ENCODE assay signal across 8 cellular contexts in the genomic region with DNA sequence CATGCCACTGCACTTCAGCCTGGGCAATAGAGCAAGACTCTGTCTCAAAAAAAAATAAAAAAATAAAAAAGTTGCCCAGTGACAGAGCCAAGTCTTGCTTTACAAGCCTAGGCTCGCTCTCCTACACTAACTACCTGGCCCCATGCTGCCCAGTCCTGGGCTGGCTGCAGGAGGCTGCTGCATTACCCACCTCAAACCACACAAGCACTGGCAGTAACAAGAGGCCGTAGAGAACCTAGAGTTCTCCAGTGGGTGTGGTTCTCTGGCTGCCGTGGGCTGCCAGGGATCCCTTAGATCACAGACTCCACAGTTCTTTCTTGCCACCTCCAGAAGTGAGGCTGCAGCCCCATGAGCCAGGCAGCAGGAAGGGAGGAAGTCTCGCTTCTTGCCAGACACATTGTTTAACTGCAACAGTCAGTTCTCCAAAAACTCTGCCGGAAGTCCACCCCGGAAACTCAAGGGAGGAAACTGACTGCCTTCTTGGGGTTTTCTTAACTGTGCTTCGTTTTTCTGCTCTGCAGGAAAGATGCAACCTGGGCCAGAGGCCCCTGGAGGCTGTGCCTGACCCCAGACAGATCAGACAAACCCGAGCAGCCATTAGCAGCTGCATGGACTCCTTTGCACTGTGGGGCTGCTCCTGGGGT.
DNase-seq lines count a peak whose midpoint lies in the region; ATAC-seq lines count a peak whose summit lies in the region.
"Not testable (repeated sequence)": the region's sequence is repeated elsewhere in the genome, so short reads cannot be mapped to it uniquely, and the experiment has no call there.

No MANE protein-coding gene starts in this region.

- peaks cover 28% of the 10 kb centered on the region for H3K4me1 ChIP-seq in effector memory CD4-positive, alpha-beta T cell (ENCODE audit: control insufficient read depth, insufficient read depth, low read length, poor library complexity, severe bottlenecking)
- peaks cover 27 to 37% of the 10 kb centered on the region in 2 donors for H3K4me1 ChIP-seq in naive thymus-derived CD4-positive, alpha-beta T cell (ENCODE audit: control insufficient read depth in 2 of 2, insufficient read depth in 2 of 2, low read length in 2 of 2)

- ATAC-seq in GM21528 (IDR thresholded peaks at IDR 0.05; ENCODE audit: low FRiP score, unreplicated experiment) = peak; percentile 73
- ATAC-seq in naive thymus-derived CD4-positive, alpha-beta T cell = peak; percentile 84

- H3K27me3 Mint-ChIP-seq in activated T-cell treated with anti-CD3 and anti-CD28 coated beads, Interleukin-2, amount 50 U/mL, for 24 hours; naive thymus-derived CD4-positive, alpha-beta T cell: not testable (repeated sequence)

- peaks cover 46% of the 10 kb centered on the region for H3K4me1 Mint-ChIP-seq in activated T-cell treated with anti-CD3 and anti-CD28 coated beads, Interleukin-2, amount 50 U/mL, for 24 hours (ENCODE audit: low read depth)
- peaks cover 38 to 71% (median 69%) of the 10 kb centered on the region in 7 donors for H3K4me1 Mint-ChIP-seq in naive thymus-derived CD4-positive, alpha-beta T cell

- POLR2A ChIA-PET in naive thymus-derived CD4-positive, alpha-beta T cell (lab: Charles Lee) = not testable (repeated sequence)

- peak overlapping the region; percentile 36 for H3K4me3 Mint-ChIP-seq in activated T-cell treated with anti-CD3 and anti-CD28 coated beads, Interleukin-2, amount 50 U/mL, for 24 hours
- peak overlapping the region; percentile 72 to 92 (median 78) for H3K4me3 Mint-ChIP-seq in naive thymus-derived CD4-positive, alpha-beta T cell

- not testable (repeated sequence) for H3K9me3 Mint-ChIP-seq in activated T-cell treated with anti-CD3 and anti-CD28 coated beads, Interleukin-2, amount 50 U/mL, for 24 hours; naive thymus-derived CD4-positive, alpha-beta T cell

- DNase-seq in GF-D8 (lab: John Stamatoyannopoulos, UW) (peak; percentile 84), KBM-7 (peak; percentile 49), T-helper 9 cell (peak; percentile 18)
- DNase-seq in activated T-cell treated with anti-CD3 and anti-CD28 coated beads, Interleukin-2, amount 50 U/mL, for 24 hours = peak; percentile 63
- DNase-seq in effector memory CD4-positive, alpha-beta T cell = peak; percentile 28 to 30 (median 29)
- DNase-seq in naive thymus-derived CD4-positive, alpha-beta T cell = peak in 8 of 9 donors; percentile 35 to 75 (median 64)
- peak; percentile 51 for DNase-seq in stimulated activated CD8-positive, alpha-beta memory T cell treated with anti-CD3 and anti-CD28 coated beads, Interleukin-4, amount 100 ng/mL, for 48 hours

- intact Hi-C loops in naive thymus-derived CD4-positive, alpha-beta T cell (cut with micrococcal nuclease) = loop anchor here (1.0 to 5.0 kb wide), 3 partner anchors 20 to 36 kb away; no protein-coding TSS in a partner anchor

- peak overlapping the region; percentile 89 for H3K27ac Mint-ChIP-seq in activated T-cell treated with anti-CD3 and anti-CD28 coated beads, Interleukin-2, amount 50 U/mL, for 24 hours
- H3K27ac Mint-ChIP-seq in naive thymus-derived CD4-positive, alpha-beta T cell = peak overlapping the region; percentile 85 to 94 (median 92)

- H3K36me3 ChIP-seq in effector memory CD4-positive, alpha-beta T cell (ENCODE audit: control insufficient read depth, insufficient read depth, low read length); naive thymus-derived CD4-positive, alpha-beta T cell (ENCODE audit: control insufficient read depth in 2 of 3, insufficient read depth in 3 of 3, low read length in 3 of 3): not testable (repeated sequence)

- H3K27ac ChIP-seq in effector memory CD4-positive, alpha-beta T cell (ENCODE audit: insufficient read depth, low read length, poor library complexity, severe bottlenecking) = peak overlapping the region; percentile 25
- H3K27ac ChIP-seq in naive thymus-derived CD4-positive, alpha-beta T cell (ENCODE audit: low read depth, low read length) = peak overlapping the region; percentile 56

- CTCF ChIA-PET in naive thymus-derived CD4-positive, alpha-beta T cell (lab: Charles Lee) = not testable (repeated sequence)

- H3K9me3 ChIP-seq in effector memory CD4-positive, alpha-beta T cell (ENCODE audit: control insufficient read depth, low read length); naive thymus-derived CD4-positive, alpha-beta T cell (ENCODE audit: control insufficient read depth in 2 of 3, low read length in 3 of 3): not testable (repeated sequence)

- H3K27me3 ChIP-seq in effector memory CD4-positive, alpha-beta T cell (replicated peaks; ENCODE audit: control insufficient read depth, insufficient read depth, low read length, poor library complexity, severe bottlenecking); naive thymus-derived CD4-positive, alpha-beta T cell (ENCODE audit: control insufficient read depth in 2 of 2, insufficient read depth in 2 of 2, low read length in 2 of 2): not testable (repeated sequence)

- in situ Hi-C loops in KBM-7 (cut with MboI; ENCODE audit: low pct_unique_long_range_greater_than_20kb, low sequenced_read_pairs) = not testable (repeated sequence)

- H3K36me3 Mint-ChIP-seq in activated T-cell treated with anti-CD3 and anti-CD28 coated beads, Interleukin-2, amount 50 U/mL, for 24 hours (ENCODE audit: low read depth); naive thymus-derived CD4-positive, alpha-beta T cell: not testable (repeated sequence)

- peak overlapping the region; percentile 9 for H3K4me3 ChIP-seq in effector memory CD4-positive, alpha-beta T cell (ENCODE audit: insufficient read depth, low read depth, low read length, poor library complexity, severe bottlenecking)
- peak overlapping the region; percentile 41 for H3K4me3 ChIP-seq in naive thymus-derived CD4-positive, alpha-beta T cell (ENCODE audit: low read length)

Comparison
In these comparisons a context has a peak if more than half of its experiments do, and no peak if none do; other contexts are left out.
1. Peak in every context shown above with its lines: DNase-seq, ATAC-seq, H3K4me3 ChIP-seq and H3K27ac ChIP-seq.
2. DNase-seq: peak in every context shown above with its lines; median percentile 84 in GF-D8; 64 in naive thymus-derived CD4-positive, alpha-beta T cell; 63 in activated T-cell treated with anti-CD3 and anti-CD28 coated beads, Interleukin-2, amount 50 U/mL, for 24 hours; 51 in stimulated activated CD8-positive, alpha-beta memory T cell treated with anti-CD3 and anti-CD28 coated beads, Interleukin-4, amount 100 ng/mL, for 48 hours; 49 in KBM-7; 29 in effector memory CD4-positive, alpha-beta T cell; 18 in T-helper 9 cell.